Comparison of ENCODE assay signal across 8 cellular contexts in genomic region chr22:30668306-30668655, GRCh38.
DNase-seq lines count a peak whose midpoint lies in the region; ATAC-seq and TF ChIP-seq lines count a peak whose summit lies in the region.

No MANE protein-coding gene starts in this region.

- DNase-seq in T-helper 2 cell treated with Interferon-gamma antibody and Interleukin-4, amounts not matched to agents 5 μg/mL and 100 μg/mL, for 36 hours (ENCODE audit: low spot score) = no peak
- DNase-seq in T-helper 2 cell = no peak
- no peak for DNase-seq in WERI-Rb-1

- peaks cover 5% of the 10 kb centered on the region for H3K36me3 Mint-ChIP-seq in T-helper 2 cell treated with Interferon-gamma antibody and Interleukin-4, amounts not matched to agents 5 μg/mL and 100 μg/mL, for 36 hours (ENCODE audit: low read depth)

- H3K4me1 ChIP-seq in iPS-18a (ENCODE audit: control insufficient read depth, low read depth, low read length) = peaks cover 11% of the 10 kb centered on the region
- peaks cover 10% of the 10 kb centered on the region for H3K4me1 ChIP-seq in stomach smooth muscle (ENCODE audit: control insufficient read depth, insufficient read depth, low read length)

- H3K4me1 Mint-ChIP-seq in T-helper 2 cell treated with Interferon-gamma antibody and Interleukin-4, amounts not matched to agents 5 μg/mL and 100 μg/mL, for 36 hours (ENCODE audit: low read depth) = peaks cover 17% of the 10 kb centered on the region

- no peak for TF ChIP-seq CTCF in WERI-Rb-1 (IDR thresholded peaks at IDR 0.05; ENCODE audit: low read depth, low read length)

- peaks cover 10% of the 10 kb centered on the region for H3K27me3 Mint-ChIP-seq in T-helper 2 cell treated with Interferon-gamma antibody and Interleukin-4, amounts not matched to agents 5 μg/mL and 100 μg/mL, for 36 hours (ENCODE audit: low read depth)

- H3K27me3 ChIP-seq in WERI-Rb-1 (ENCODE audit: insufficient read depth, low read depth, severe bottlenecking) (no peaks in the 10 kb centered on the region), iPS-18a (ENCODE audit: control insufficient read depth, insufficient read depth, low read length) (peaks cover 27% of the 10 kb centered on the region), stomach smooth muscle (ENCODE audit: control insufficient read depth in 1 of 2, insufficient read depth in 2 of 2, low read length in 2 of 2) (no peaks in the 10 kb centered on the region)

- H3K27ac Mint-ChIP-seq in T-helper 2 cell treated with Interferon-gamma antibody and Interleukin-4, amounts not matched to agents 5 μg/mL and 100 μg/mL, for 36 hours = peak overlapping the region; percentile 93

- no peak for ATAC-seq in GM21576 (IDR thresholded peaks at IDR 0.05; ENCODE audit: unreplicated experiment)
- no peak for ATAC-seq in GM21717 (IDR thresholded peaks at IDR 0.05; ENCODE audit: unreplicated experiment)
- no peak for ATAC-seq in GM18870 (IDR thresholded peaks at IDR 0.05; ENCODE audit: unreplicated experiment)

- H3K36me3 ChIP-seq in WERI-Rb-1 = peaks cover 4% of the 10 kb centered on the region
- no peaks in the 10 kb centered on the region for H3K36me3 ChIP-seq in iPS-18a (ENCODE audit: control insufficient read depth, low read depth, low read length)
- H3K36me3 ChIP-seq in stomach smooth muscle (ENCODE audit: control insufficient read depth in 2 of 2, insufficient read depth in 2 of 2, low read length in 2 of 2) = peaks cover 3 to 6% of the 10 kb centered on the region in 2 donors

- peak overlapping the region; percentile 94 for H3K27ac ChIP-seq in WERI-Rb-1
- no peak overlapping the region for H3K27ac ChIP-seq in iPS-18a (ENCODE audit: low read length)
- H3K27ac ChIP-seq in stomach smooth muscle (ENCODE audit: low read length) = no peak overlapping the region

- no peaks in the 10 kb centered on the region for H3K9me3 Mint-ChIP-seq in T-helper 2 cell treated with Interferon-gamma antibody and Interleukin-4, amounts not matched to agents 5 μg/mL and 100 μg/mL, for 36 hours

- H3K9ac ChIP-seq in iPS-18a (ENCODE audit: low read length) = peak overlapping the region; percentile 58
- peak overlapping the region; percentile 76 for H3K9ac ChIP-seq in stomach smooth muscle (ENCODE audit: low read length in 2 of 2)

- H3K4me3 ChIP-seq in WERI-Rb-1 (ENCODE audit: low read depth, low read length) (peak overlapping the region; percentile 74), iPS-18a (ENCODE audit: low read length) (peak overlapping the region; percentile 81), stomach smooth muscle (ENCODE audit: low read length in 2 of 2) (peak overlapping the region; percentile 91 to 95)

- no peaks in the 10 kb centered on the region for H3K9me3 ChIP-seq in WERI-Rb-1 (ENCODE audit: severe bottlenecking)
- no peaks in the 10 kb centered on the region for H3K9me3 ChIP-seq in iPS-18a (ENCODE audit: control insufficient read depth, low read depth, low read length)
- H3K9me3 ChIP-seq in stomach smooth muscle (ENCODE audit: control insufficient read depth in 2 of 2, low read length in 2 of 2) = no peaks in the 10 kb centered on the region

- peak overlapping the region; percentile 96 for H3K4me3 Mint-ChIP-seq in T-helper 2 cell treated with Interferon-gamma antibody and Interleukin-4, amounts not matched to agents 5 μg/mL and 100 μg/mL, for 36 hours
